In genomic region chr4:71045256-71045655, GRCh38 we compare ENCODE assay signal across 9 cellular contexts.
"Had no signal": no experiment of that assay in that cellular context is flagged by ENCODE, and none has a peak within 500 bp of the region (broad histone marks: within the 10 kb centered on the region; RNA-seq: fewer than 3 reads in every experiment).

No MANE protein-coding gene starts in this region.

- H3K27ac ChIP-seq: GM23248 had no signal

- FAIRE-seq: HTR-8/SVneo had no signal

- H3K4me3 Mint-ChIP-seq: HFFc6, IgD-negative memory B cell had no signal

- H3K27me3 Mint-ChIP-seq: IgD-negative memory B cell had no signal

- H3K36me3 ChIP-seq: HAP-1 had no signal

- DNase-seq: GM23248, GOT3, H7, HFFc6, KG1 had no signal

- H3K9me3 ChIP-seq: HAP-1 had no signal

- H2AFZ ChIP-seq: GM23248 had no signal

- H3K4me3 ChIP-seq: GM23248, HAP-1 had no signal

- ATAC-seq: HCT116 had no signal

- H3K27ac Mint-ChIP-seq: HFFc6, IgD-negative memory B cell had no signal

- H3K4me1 ChIP-seq: HAP-1 had no signal

- H3K9ac ChIP-seq: GM23248 had no signal
